ENCODE assay signal across 8 cellular contexts in the genomic region with DNA sequence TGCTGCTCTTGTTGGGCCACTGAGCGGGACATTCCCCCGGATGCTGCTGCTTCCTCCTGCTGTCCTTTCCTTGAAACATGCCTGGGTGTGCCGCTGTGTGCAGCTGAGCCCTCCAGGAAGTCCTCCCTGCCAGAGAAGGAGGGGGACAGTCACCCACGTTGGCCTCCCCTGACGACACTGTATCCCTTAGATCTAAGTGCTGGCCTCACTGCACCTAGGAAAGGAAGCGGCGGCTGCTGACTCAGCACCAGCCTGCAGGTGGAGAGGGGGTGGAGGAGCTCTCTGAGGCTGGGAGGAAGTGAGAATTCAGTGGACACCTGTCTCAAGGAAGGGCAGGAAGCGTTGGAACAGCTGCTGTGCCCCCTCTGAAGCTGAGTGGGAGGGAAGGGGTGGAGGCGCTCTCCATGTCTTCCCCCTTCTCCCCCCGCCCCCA.
DNase-seq lines count a peak whose midpoint lies in the region; ATAC-seq and TF ChIP-seq lines count a peak whose summit lies in the region.

No MANE protein-coding gene starts in this region.

- no peak overlapping the region for H3K4me3 Mint-ChIP-seq in chondrocyte (ENCODE audit: unreplicated experiment)

- DNase-seq in NCI-H2029 treated with DMSO at 0.1 percent for 48 hours (lab: John Stamatoyannopoulos, UW): peak; percentile 25
- DNase-seq in activated T-helper 1 cell treated with anti-CD3 and anti-CD28 coated beads, Interleukin-2, amount 50 U/mL, for 16 hours (ENCODE audit: low read depth in 1 of 2, low spot score in 1 of 2): peak; percentile 7 to 26
- peak; percentile 36 to 87 for DNase-seq in lower leg skin (ENCODE audit: low spot score in 2 of 2)
- DNase-seq in AML-193 (lab: John Stamatoyannopoulos, UW): no peak
- no peak for DNase-seq in HAP-1 (ENCODE audit: low spot score in 2 of 2)
- no peak for DNase-seq in chondrocyte (ENCODE audit: low spot score)

- no peaks in the 10 kb centered on the region for H3K36me3 ChIP-seq in HAP-1 (replicated peaks)

- H3K4me1 Mint-ChIP-seq in chondrocyte (ENCODE audit: low read depth): no peaks in the 10 kb centered on the region

- H3K27me3 Mint-ChIP-seq in chondrocyte (ENCODE audit: low read depth): peaks cover 8% of the 10 kb centered on the region

- no peaks in the 10 kb centered on the region for H3K9me3 ChIP-seq in HAP-1

- in situ Hi-C loops in HAP-1 (cut with MboI; ENCODE audit: low sequenced_read_pairs): no loop called here

- no peak for TF ChIP-seq CTCF in lower leg skin (IDR thresholded peaks at IDR 0.05)
- TF ChIP-seq CTCF in chondrocyte (IDR thresholded peaks at IDR 0.05): no peak

- TF ChIP-seq POLR2A in lower leg skin (IDR thresholded peaks at IDR 0.05): no peak

- H3K27ac Mint-ChIP-seq in chondrocyte (ENCODE audit: unreplicated experiment): no peak overlapping the region

- WGBS in lower leg skin, 2 donors: 57 to 62% methylated on average over 6 to 9 of the region's 10 CpGs

- intact Hi-C loops in lower leg skin (cut with DNase I; ENCODE audit: low total_unique reads): no loop called here

- H3K4me3 ChIP-seq in lower leg skin (ENCODE audit: low read depth, poor library complexity, severe bottlenecking): no peak overlapping the region
- H3K4me3 ChIP-seq in HAP-1: no peak overlapping the region

- ATAC-seq in GM18867 (IDR thresholded peaks at IDR 0.05; ENCODE audit: unreplicated experiment) (peak; percentile 73), HG02642 (IDR thresholded peaks at IDR 0.05; ENCODE audit: poor library complexity, unreplicated experiment) (peak; percentile 82)

- H3K9me3 Mint-ChIP-seq in chondrocyte (ENCODE audit: low read depth): no peaks in the 10 kb centered on the region

- no peaks in the 10 kb centered on the region for H3K36me3 Mint-ChIP-seq in chondrocyte (ENCODE audit: low read depth)

- no peaks in the 10 kb centered on the region for H3K4me1 ChIP-seq in HAP-1

- H3K27me3 ChIP-seq in HAP-1 (ENCODE audit: low read depth): no peaks in the 10 kb centered on the region

Comparison
In these comparisons a context has a peak if more than half of its experiments do, and no peak if none do; other contexts are left out.
1. DNase-seq: peak in NCI-H2029 treated with DMSO at 0.1 percent for 48 hours (single experiment), activated T-helper 1 cell treated with anti-CD3 and anti-CD28 coated beads, Interleukin-2, amount 50 U/mL, for 16 hours (2 of 2) and lower leg skin (2 of 2); none in AML-193 (0 of 2), HAP-1 (0 of 2) and chondrocyte (single experiment).